Comparison of ENCODE assay signal across 24 cellular contexts in genomic region chr12:105580841-105581352, GRCh38.
DNase-seq lines count a peak whose midpoint lies in the region; ATAC-seq, FAIRE-seq and TF ChIP-seq lines count a peak whose summit lies in the region.
"Had no signal": no experiment of that assay in that cellular context is flagged by ENCODE, and none has a peak within 500 bp of the region (broad histone marks: within the 10 kb centered on the region; RNA-seq: fewer than 3 reads in every experiment).

No MANE protein-coding gene starts in this region.

- H3K27ac ChIP-seq in left ventricle myocardium inferior (replicated peaks) (peak overlapping the region; percentile 11), vagina (peak overlapping the region; percentile 16), hepatocyte (no peak overlapping the region)
- H3K27ac ChIP-seq: C4-2B had no signal

- H3K79me2 ChIP-seq in hepatocyte, result no peaks in the 10 kb centered on the region

- peak; percentile 18 for FAIRE-seq in bronchial epithelial cell (lab: Jason Lieb, UNC)

- H3K36me3 ChIP-seq in left ventricle myocardium inferior (no peaks in the 10 kb centered on the region), bronchial epithelial cell (ENCODE audit: control insufficient read depth, insufficient read depth, low read length) (no peaks in the 10 kb centered on the region), vagina (no peaks in the 10 kb centered on the region), hepatocyte (replicated peaks; ENCODE audit: insufficient read depth, low read depth) (no peaks in the 10 kb centered on the region)

- H2AFZ ChIP-seq in hepatocyte, result no peak overlapping the region

- DNase-seq in left ventricle myocardium inferior (no peak), Right ventricle myocardium superior (no peak), bronchial epithelial cell (ENCODE audit: low read depth) (peak; percentile 6), left kidney (ENCODE audit: low read depth, low spot score) (peak; percentile 91), vagina (ENCODE audit: extremely low spot score in 2 of 2) (no peak), NCI-H1105 treated with DMSO at 0.1 percent for 48 hours (lab: John Stamatoyannopoulos, UW) (no peak), hepatocyte (ENCODE audit: low spot score) (no peak)
- DNase-seq: activated CD8-positive, alpha-beta memory T cell treated with anti-CD3 and anti-CD28 coated beads for 24 hours; activated naive CD8-positive, alpha-beta T cell treated with anti-CD3 and anti-CD28 coated beads, Interleukin-2, amount 50 U/mL, for 24 hours; caudate nucleus; DMS 273 treated with DMSO at 0.1 percent for 48 hours; effector memory CD8-positive, alpha-beta T cell; GOT3; mammary epithelial cell; natural killer cell; NCI-H1417 treated with DMSO at 0.1 percent for 48 hours; NCI-H446; posterior cingulate gyrus; stimulated activated naive B cell treated with anti-CD40 and anti-IgM and Interleukin-4, amounts not matched to agents 10 μg/mL and 1 μg/mL and 100 μg/mL, for 72 hours; trophoblast cell had no signal

- TF ChIP-seq CTCF in left ventricle myocardium inferior (IDR thresholded peaks at IDR 0.05; ENCODE audit: borderline replicate concordance) (no peak), bronchial epithelial cell (IDR thresholded peaks at IDR 0.05; ENCODE audit: insufficient read depth, low read length, severe bottlenecking) (no peak), vagina (IDR thresholded peaks at IDR 0.05) (no peak), hepatocyte (IDR thresholded peaks at IDR 0.05; ENCODE audit: poor library complexity) (no peak)

- WGBS in hepatocyte (ENCODE audit: low lambda C conversion rate, missing lambda C conversion rate), result 54% methylated on average over 5 of the region's 5 CpGs

- H3K4me3 ChIP-seq in left ventricle myocardium inferior, result no peak overlapping the region
- H3K4me3 ChIP-seq in bronchial epithelial cell (ENCODE audit: low read depth, low read length), result no peak overlapping the region
- H3K4me3 ChIP-seq in vagina, result no peak overlapping the region
- H3K4me3 ChIP-seq in hepatocyte, result no peak overlapping the region
- H3K4me3 ChIP-seq: smooth muscle cell had no signal

- ATAC-seq in Right ventricle myocardium superior (ENCODE audit: poor library complexity) (no peak), HG03442 (IDR thresholded peaks at IDR 0.05; ENCODE audit: unreplicated experiment) (no peak)
- ATAC-seq: activated CD4-positive, CD25-positive, alpha-beta regulatory T cell treated with anti-CD3 and anti-CD28 coated beads, Interleukin-2, amount 50 U/mL, for 24 hours; activated naive CD8-positive, alpha-beta T cell treated with anti-CD3 and anti-CD28 coated beads, Interleukin-2, amount 50 U/mL, for 24 hours; effector memory CD8-positive, alpha-beta T cell; natural killer cell; stimulated activated naive B cell treated with anti-CD40 and anti-IgM and Interleukin-4, amounts not matched to agents 10 μg/mL and 1 μg/mL and 100 μg/mL, for 72 hours had no signal

- H3K27me3 ChIP-seq in left ventricle myocardium inferior (ENCODE audit: low read depth) (no peaks in the 10 kb centered on the region), bronchial epithelial cell (ENCODE audit: control insufficient read depth, insufficient read depth, low read length) (no peaks in the 10 kb centered on the region), vagina (no peaks in the 10 kb centered on the region), hepatocyte (no peaks in the 10 kb centered on the region)

- TF ChIP-seq POLR2A in vagina (IDR thresholded peaks at IDR 0.05), result no peak

- H3K4me2 ChIP-seq in hepatocyte, result no peak overlapping the region
- H3K4me2 ChIP-seq: smooth muscle cell had no signal

- no peaks in the 10 kb centered on the region for H3K9me2 ChIP-seq in hepatocyte (replicated peaks; ENCODE audit: insufficient read depth)

- no peaks in the 10 kb centered on the region for H3K9me3 ChIP-seq in left ventricle myocardium inferior (replicated peaks)
- H3K9me3 ChIP-seq in vagina, result no peaks in the 10 kb centered on the region
- no peaks in the 10 kb centered on the region for H3K9me3 ChIP-seq in hepatocyte (ENCODE audit: low read depth)

- H4K20me1 ChIP-seq in hepatocyte (ENCODE audit: insufficient read depth, poor library complexity, severe bottlenecking), result no peaks in the 10 kb centered on the region

- peaks cover 4% of the 10 kb centered on the region for H3K4me1 ChIP-seq in left ventricle myocardium inferior
- no peaks in the 10 kb centered on the region for H3K4me1 ChIP-seq in vagina
- H3K4me1 ChIP-seq in hepatocyte (ENCODE audit: insufficient read depth), result no peaks in the 10 kb centered on the region

- intact Hi-C loops in left ventricle myocardium inferior (cut with micrococcal nuclease) (no loop called here), Right ventricle myocardium superior (cut with DNase I) (no loop called here), vagina (cut with DNase I) (no loop called here)

Comparison
In these comparisons a context has a peak if more than half of its experiments do, and no peak if none do; other contexts are left out.
1. DNase-seq: peak in bronchial epithelial cell (single experiment) and left kidney (single experiment); none in left ventricle myocardium inferior (single experiment), Right ventricle myocardium superior (single experiment), vagina (0 of 2), NCI-H1105 treated with DMSO at 0.1 percent for 48 hours (single experiment) and hepatocyte (single experiment).